Comparison of ENCODE assay signal across 17 cellular contexts in genomic region chr5:43363445-43364152, GRCh38. TPM values are rescaled to one million over a fixed set of nuclear protein-coding genes. Genes with fewer than 3 reads are reported as not detected.
A peak's percentile ranks its signal among the peaks of the same experiment; 100 is the strongest.
DNase-seq lines count a peak whose midpoint lies in the region; ATAC-seq and TF ChIP-seq lines count a peak whose summit lies in the region.
"Had no signal": no experiment of that assay in that cellular context is flagged by ENCODE, and none has a peak within 500 bp of the region (broad histone marks: within the 10 kb centered on the region; RNA-seq: fewer than 3 reads in every experiment).

No MANE protein-coding gene starts in this region.

- H3K27ac Mint-ChIP-seq in activated T-helper 17 cell treated with anti-CD3 and anti-CD28 coated beads, Interleukin-2, amount 50 U/mL, for 72 hours, result peak overlapping the region; percentile 21
- H3K27ac Mint-ChIP-seq in immature natural killer cell, result no peak overlapping the region
- H3K27ac Mint-ChIP-seq: CD14-positive monocyte had no signal

- peaks cover 15% of the 10 kb centered on the region for H3K9me3 Mint-ChIP-seq in activated T-helper 17 cell treated with anti-CD3 and anti-CD28 coated beads, Interleukin-2, amount 50 U/mL, for 72 hours
- peaks cover 0 to 6% (median 2%) of the 10 kb centered on the region in 6 donors for H3K9me3 Mint-ChIP-seq in immature natural killer cell

- no peaks in the 10 kb centered on the region for H3K27me3 Mint-ChIP-seq in activated T-helper 17 cell treated with anti-CD3 and anti-CD28 coated beads, Interleukin-2, amount 50 U/mL, for 72 hours
- peaks cover 0 to 4% (median under 1%) of the 10 kb centered on the region in 3 donors for H3K27me3 Mint-ChIP-seq in immature natural killer cell (ENCODE audit: low read depth in 3 of 3)

- no peak for TF ChIP-seq CTCF in foreskin keratinocyte (conservative IDR thresholded peaks at IDR 0.05)

- no peak overlapping the region for H3K4me3 Mint-ChIP-seq in activated T-helper 17 cell treated with anti-CD3 and anti-CD28 coated beads, Interleukin-2, amount 50 U/mL, for 72 hours
- no peak overlapping the region for H3K4me3 Mint-ChIP-seq in immature natural killer cell
- H3K4me3 Mint-ChIP-seq: CD14-positive monocyte had no signal

- ATAC-seq in GM18511 (IDR thresholded peaks at IDR 0.05; ENCODE audit: unreplicated experiment) (peak; percentile 59), foreskin keratinocyte (peak; percentile 17)
- peak; percentile 55 for ATAC-seq in activated T-helper 17 cell treated with anti-CD3 and anti-CD28 coated beads, Interleukin-2, amount 50 U/mL, for 72 hours (replicated peaks)

- no peaks in the 10 kb centered on the region for H3K4me1 Mint-ChIP-seq in activated T-helper 17 cell treated with anti-CD3 and anti-CD28 coated beads, Interleukin-2, amount 50 U/mL, for 72 hours
- H3K4me1 Mint-ChIP-seq in immature natural killer cell, result no peaks in the 10 kb centered on the region
- H3K4me1 Mint-ChIP-seq: CD14-positive monocyte had no signal

- no peaks in the 10 kb centered on the region for H3K27me3 ChIP-seq in foreskin keratinocyte
- H3K27me3 ChIP-seq: SJCRH30 had no signal

- peaks cover 11% of the 10 kb centered on the region for H3K4me1 ChIP-seq in foreskin keratinocyte
- H3K4me1 ChIP-seq: SJCRH30 had no signal

- H3K36me3 Mint-ChIP-seq in activated T-helper 17 cell treated with anti-CD3 and anti-CD28 coated beads, Interleukin-2, amount 50 U/mL, for 72 hours (ENCODE audit: low read depth), result no peaks in the 10 kb centered on the region
- H3K36me3 Mint-ChIP-seq in immature natural killer cell, result peaks cover 5 to 8% (median 8%) of the 10 kb centered on the region in 3 donors
- H3K36me3 Mint-ChIP-seq: CD14-positive monocyte had no signal

- DNase-seq in DMS79 (lab: John Stamatoyannopoulos, UW), result peak; percentile 42
- no peak for DNase-seq in foreskin keratinocyte
- no peak for DNase-seq in immature natural killer cell
- no peak for DNase-seq in EL
- DNase-seq in DMS114 treated with DMSO at 0.1 percent for 48 hours (lab: John Stamatoyannopoulos, UW; ENCODE audit: unreplicated experiment), result no peak
- no peak for DNase-seq in middle frontal gyrus (ENCODE audit: extremely low spot score, low spot score)
- DNase-seq: COR-L47, DMS153, NCI-H187 treated with DMSO at 0.1 percent for 48 hours, NCI-H2171 treated with DMSO at 0.1 percent for 48 hours, NCI-H446 treated with DMSO at 0.1 percent for 48 hours, RPMI8226, SJCRH30 had no signal

- H3K27ac ChIP-seq in foreskin keratinocyte, result no peak overlapping the region
- H3K27ac ChIP-seq: SJCRH30 had no signal

RNA-seq across cellular contexts. Expression of gene CCL28, which starts 48.6 kb away (rescaled TPM):
- total RNA-seq in activated T-helper 17 cell treated with anti-CD3 and anti-CD28 coated beads, Interleukin-2, amount 50 U/mL, for 72 hours, result 10 to 100 TPM; 11.4 to 22.8 TPM
- 1.9 and 2.5 TPM in 2 replicates for total RNA-seq in foreskin keratinocyte
- polyA plus RNA-seq in foreskin keratinocyte (1.1 and 1.3 TPM in 2 replicates), immature natural killer cell (10 to 100 TPM in 1 of 3 donors, 1 to 10 TPM in 2; 5.0 to 12.1 (median 8.6) TPM)
- total RNA-seq: H1, SJCRH30 had no signal

RNA-seq across cellular contexts. Expression of gene HMGCS1, which starts 50.4 kb away (rescaled TPM):
- total RNA-seq in activated T-helper 17 cell treated with anti-CD3 and anti-CD28 coated beads, Interleukin-2, amount 50 U/mL, for 72 hours, result 100 to 1,000 TPM in 1 of 2 donors, 10 to 100 TPM in 1; 90.2 to 108 TPM
- 511 and 581 TPM in 2 replicates for total RNA-seq in foreskin keratinocyte
- polyA plus RNA-seq in foreskin keratinocyte (190 and 257 TPM in 2 replicates), immature natural killer cell (10 to 100 TPM; 10.9 to 16.4 (median 11.9) TPM)
